Comparison of ENCODE assay signal across 19 cellular contexts in genomic region chr2:39723946-39724827, GRCh38. TPM values are rescaled to one million over a fixed set of nuclear protein-coding genes. Genes with fewer than 3 reads are reported as not detected.
DNase-seq lines count a peak whose midpoint lies in the region; ATAC-seq and TF ChIP-seq lines count a peak whose summit lies in the region.
"Had no signal": no experiment of that assay in that cellular context is flagged by ENCODE, and none has a peak within 500 bp of the region (broad histone marks: within the 10 kb centered on the region; RNA-seq: fewer than 3 reads in every experiment).

No MANE protein-coding gene starts in this region.

- H3K4me1 ChIP-seq in prostate gland (replicated peaks) (peaks cover 9% of the 10 kb centered on the region), tibial nerve (no peaks in the 10 kb centered on the region)
- H3K4me1 ChIP-seq: adrenal gland had no signal

- H3K27me3 Mint-ChIP-seq in T-cell: peaks cover 8 to 14% of the 10 kb centered on the region in 2 donors

- H3K27me3 ChIP-seq in prostate gland (replicated peaks; ENCODE audit: insufficient read depth) (no peaks in the 10 kb centered on the region), tibial nerve (no peaks in the 10 kb centered on the region)
- H3K27me3 ChIP-seq: adrenal gland had no signal

- H3K4me3 Mint-ChIP-seq in T-cell: no peak overlapping the region
- H3K4me3 Mint-ChIP-seq: activated CD8-positive, alpha-beta T cell treated with anti-CD3 and anti-CD28 coated beads for 36 hours; activated T-helper 1 cell treated with anti-CD3 and anti-CD28 coated beads, Interleukin-12 subunit alpha, Interleukin-12 subunit beta, Interleukin-2, Interleukin-4 antibody, amounts not matched to agents 30 ng/mL and 10 ng/mL and 1 ng/mL, durations not matched to agents 14 hours and 24 hours and 36 hours; B cell had no signal

- no peak for TF ChIP-seq CTCF in choroid plexus epithelial cell (conservative IDR thresholded peaks at IDR 0.05; ENCODE audit: low read depth, low read length)
- TF ChIP-seq CTCF in prostate gland (IDR thresholded peaks at IDR 0.05): no peak
- no peak for TF ChIP-seq CTCF in tibial nerve (IDR thresholded peaks at IDR 0.05)

- H3K36me3 Mint-ChIP-seq in T-cell: no peaks in the 10 kb centered on the region

- POLR2A ChIA-PET in T-cell (lab: Charles Lee): no interaction called here

- in situ Hi-C loops in G401 (cut with HindIII; ENCODE audit: low sequenced_read_pairs): no loop called here

- DNase-seq in G401 (ENCODE audit: low spot score): peak; percentile 73
- peak; percentile 7 for DNase-seq in choroid plexus epithelial cell (ENCODE audit: low read depth)
- no peak for DNase-seq in prostate gland (ENCODE audit: low spot score)
- DNase-seq in tibial nerve (ENCODE audit: low spot score in 2 of 2): no peak
- no peak for DNase-seq in T-cell
- no peak for DNase-seq in stimulated activated CD4-positive, alpha-beta T cell treated with anti-CD3 and anti-CD28 coated beads, Interleukin-12 subunit alpha, Interleukin-12 subunit beta, amount 100 ng/mL, for 4 hours
- DNase-seq: activated CD8-positive, alpha-beta T cell treated with anti-CD3 and anti-CD28 coated beads for 36 hours; adrenal gland; HCEC 1CT; NCI-H1417 treated with DMSO at 0.1 percent for 48 hours; NCI-H446; retina; stimulated activated CD4-positive, alpha-beta T cell treated with anti-CD3 and anti-CD28 coated beads, Interleukin-4, amount 100 ng/mL, for 24 hours had no signal

- no peak for TF ChIP-seq EP300 in tibial nerve (IDR thresholded peaks at IDR 0.05)

- H3K27ac ChIP-seq in prostate gland: peak overlapping the region; percentile 72 to 75
- H3K27ac ChIP-seq in tibial nerve: no peak overlapping the region
- H3K27ac ChIP-seq: adrenal gland had no signal

- no peak for TF ChIP-seq POLR2A in prostate gland (IDR thresholded peaks at IDR 0.05)
- TF ChIP-seq POLR2A in tibial nerve (IDR thresholded peaks at IDR 0.05): no peak

- peaks cover 0 to 3% (median 0%) of the 10 kb centered on the region in 3 donors for H3K9me3 Mint-ChIP-seq in T-cell
- H3K9me3 Mint-ChIP-seq: activated CD8-positive, alpha-beta T cell treated with anti-CD3 and anti-CD28 coated beads for 36 hours had no signal

- H3K4me1 Mint-ChIP-seq in T-cell: peaks cover 0 to 4% (median 0%) of the 10 kb centered on the region in 3 donors

- H3K27ac Mint-ChIP-seq in T-cell: no peak overlapping the region
- H3K27ac Mint-ChIP-seq: activated CD8-positive, alpha-beta T cell treated with anti-CD3 and anti-CD28 coated beads for 36 hours; activated T-helper 1 cell treated with anti-CD3 and anti-CD28 coated beads, Interleukin-12 subunit alpha, Interleukin-12 subunit beta, Interleukin-2, Interleukin-4 antibody, amounts not matched to agents 30 ng/mL and 10 ng/mL and 1 ng/mL, durations not matched to agents 14 hours and 24 hours and 36 hours; B cell had no signal

- no peak overlapping the region for H3K4me3 ChIP-seq in choroid plexus epithelial cell (ENCODE audit: low read depth, low read length)
- H3K4me3 ChIP-seq in prostate gland: peak overlapping the region in 1 of 2 donors; percentile 6
- no peak overlapping the region for H3K4me3 ChIP-seq in tibial nerve
- H3K4me3 ChIP-seq: adrenal gland, K562 had no signal

- H3K9me3 ChIP-seq in prostate gland: no peaks in the 10 kb centered on the region
- H3K9me3 ChIP-seq in tibial nerve: no peaks in the 10 kb centered on the region
- H3K9me3 ChIP-seq: adrenal gland had no signal

- H3K36me3 ChIP-seq in prostate gland: no peaks in the 10 kb centered on the region
- H3K36me3 ChIP-seq in tibial nerve: no peaks in the 10 kb centered on the region
- H3K36me3 ChIP-seq: adrenal gland had no signal

- ATAC-seq in HG03442 (IDR thresholded peaks at IDR 0.05; ENCODE audit: unreplicated experiment): peak; percentile 40
- no peak for ATAC-seq in T-cell (replicated peaks in 1 of 4)
- ATAC-seq in HG03159 (IDR thresholded peaks at IDR 0.05; ENCODE audit: unreplicated experiment): no peak
- ATAC-seq: activated CD8-positive, alpha-beta T cell treated with anti-CD3 and anti-CD28 coated beads for 36 hours; K562 had no signal

- CTCF ChIA-PET in T-cell (lab: Charles Lee): no interaction called here

- intact Hi-C loops in prostate gland (cut with DNase I): no loop called here

- WGBS in prostate gland: 26% methylated on average over 9 of the region's 9 CpGs
- WGBS in tibial nerve, 2 donors: 66 to 69% methylated on average over 9 of the region's 9 CpGs

RNA-seq across cellular contexts. Expression of gene THUMPD2, which starts 54.9 kb away (rescaled TPM):
- 17.4 and 22.2 TPM in 2 replicates for total RNA-seq in G401 (2014; rRNA removed; shearing (Covaris generic))
- 10 to 100 TPM; 16.7 to 17.0 TPM for total RNA-seq in prostate gland
- 10 to 100 TPM; 12.0 to 23.7 (median 16.1) TPM for total RNA-seq in tibial nerve
- 10 to 100 TPM in 3 of 5 donors, 1 to 10 TPM in 2; 7.9 to 12.0 (median 11.8) TPM for total RNA-seq in T-cell

RNA-seq across cellular contexts. Expression of gene TMEM178A, which starts 58.5 kb away (rescaled TPM):
- total RNA-seq in G401 (2014; rRNA removed; shearing (Covaris generic)): 98.4 and 118 TPM in 2 replicates
- 1 to 10 TPM; 2.6 to 6.9 TPM for total RNA-seq in prostate gland
- total RNA-seq in tibial nerve: 10 to 100 TPM in 1 of 4 donors, 1 to 10 TPM in 3; 3.0 to 12.9 (median 5.8) TPM
- total RNA-seq in T-cell: under 1 TPM in 3 of 5 donors, not detected in 2; 0.32 to 0.47 (median 0.45) TPM
- total RNA-seq: activated T-helper 1 cell treated with anti-CD3 and anti-CD28 coated beads, Interleukin-12 subunit alpha, Interleukin-12 subunit beta, Interleukin-2, Interleukin-4 antibody, amounts not matched to agents 30 ng/mL and 10 ng/mL and 1 ng/mL, durations not matched to agents 14 hours and 24 hours and 36 hours; dermis microvascular lymphatic vessel endothelial cell; K562 had no signal

Comparison
In these comparisons a context has a peak if more than half of its experiments do, and no peak if none do; other contexts are left out.
1. DNase-seq: peak in G401 (single experiment) and choroid plexus epithelial cell (single experiment); none in prostate gland (single experiment), tibial nerve (0 of 2), T-cell (0 of 34) and stimulated activated CD4-positive, alpha-beta T cell treated with anti-CD3 and anti-CD28 coated beads, Interleukin-12 subunit alpha, Interleukin-12 subunit beta, amount 100 ng/mL, for 4 hours (single experiment).
2. H3K27ac ChIP-seq: peak in prostate gland (2 of 2); none in tibial nerve (0 of 4).